In genomic region chr3:39232859-39233258, GRCh38 we compare ENCODE assay signal across 37 cellular contexts. TPM values are rescaled to one million over a fixed set of nuclear protein-coding genes. Genes with fewer than 3 reads are reported as not detected.
DNase-seq lines count a peak whose midpoint lies in the region; ATAC-seq and TF ChIP-seq lines count a peak whose summit lies in the region.
"Had no signal": no experiment of that assay in that cellular context is flagged by ENCODE, and none has a peak within 500 bp of the region (broad histone marks: within the 10 kb centered on the region; RNA-seq: fewer than 3 reads in every experiment).

No MANE protein-coding gene starts in this region.

- H3K27me3 ChIP-seq in cardiac muscle cell = no peaks in the 10 kb centered on the region

- DNase-seq in Right ventricle myocardium inferior (ENCODE audit: missing footprints) = no peak
- no peak for DNase-seq in cardiac septum (ENCODE audit: low spot score)
- DNase-seq in SKM-1 (lab: John Stamatoyannopoulos, UW; ENCODE audit: unreplicated experiment) = peak; percentile 13
- peak in 1 of 2 donors; percentile 69 for DNase-seq in cardiac muscle cell (ENCODE audit: low read depth in 1 of 2, low spot score in 1 of 2)
- peak; percentile 28 for DNase-seq in pons (ENCODE audit: low spot score)
- DNase-seq in NCI-H510A treated with DMSO at 0.1 percent for 48 hours (lab: John Stamatoyannopoulos, UW) = no peak
- DNase-seq in cortex of kidney (lab: John Stamatoyannopoulos, UW) = no peak
- DNase-seq: activated CD4-positive, alpha-beta T cell treated with anti-CD3 and anti-CD28 coated beads, Interleukin-2, amount 50 U/mL, for 48 hours; activated CD8-positive, alpha-beta memory T cell treated with anti-CD3 and anti-CD28 coated beads, Interleukin-2, amount 50 U/mL, for 4 hours; activated naive CD4-positive, alpha-beta T cell treated with anti-CD3 and anti-CD28 coated beads, Interleukin-2, amount 10 ng/mL, durations not matched to agents 7 days and 5 days; amniotic stem cell; BE2C; brain microvascular endothelial cell; COR-L47; DND-41; effector CD8-positive, alpha-beta T cell; glutamatergic neuron; GM23248; HFFc6; kidney; lower lobe of right lung; NCI-H1417; NCI-H2029 treated with DMSO at 0.1 percent for 48 hours; NCI-H446; PC-9; retina; SHP77; spleen; stimulated activated CD4-positive, alpha-beta T cell treated with anti-CD3 and anti-CD28 coated beads, Interleukin-4, amount 100 ng/mL, for 24 hours; substantia nigra; SW 1271; T1000 had no signal

- no peak overlapping the region for H3K4me3 ChIP-seq in cardiac muscle cell
- H3K4me3 ChIP-seq: GM23248, lower lobe of right lung, PC-9, spleen had no signal

- H3K9me3 ChIP-seq in cardiac muscle cell (ENCODE audit: low read depth) = no peaks in the 10 kb centered on the region
- H3K9me3 ChIP-seq: BE2C, lower lobe of right lung, spleen had no signal

- ATAC-seq in Right ventricle myocardium inferior (peak; percentile 76), HG03520 (IDR thresholded peaks at IDR 0.05; ENCODE audit: unreplicated experiment) (no peak)
- ATAC-seq: activated CD4-positive, CD25-positive, alpha-beta regulatory T cell treated with anti-CD3 and anti-CD28 coated beads, Interleukin-2, amount 50 U/mL, for 24 hours; lower lobe of right lung; stimulated activated memory B cell treated with anti-CD40 and anti-IgM and Interleukin-4, amounts not matched to agents 10 μg/mL and 1 μg/mL and 100 μg/mL, for 72 hours had no signal

- no peaks in the 10 kb centered on the region for H3K36me3 ChIP-seq in cardiac muscle cell
- H3K36me3 ChIP-seq: BE2C, brain microvascular endothelial cell, lower lobe of right lung, spleen had no signal

- intact Hi-C loops in Right ventricle myocardium inferior (cut with DNase I) = no loop called here
- intact Hi-C loops in cardiac septum (cut with DNase I) = no loop called here

- no peak for TF ChIP-seq CTCF in cardiac muscle cell (IDR thresholded peaks at IDR 0.05; ENCODE audit: low read depth, low read length)

- peak overlapping the region; percentile 82 for H3K27ac ChIP-seq in cardiac muscle cell
- H3K27ac ChIP-seq: brain microvascular endothelial cell, GM23248, lower lobe of right lung, PC-9 had no signal

- H3K4me1 ChIP-seq in cardiac muscle cell (ENCODE audit: low read depth) = peaks cover 49% of the 10 kb centered on the region
- H3K4me1 ChIP-seq: BE2C, lower lobe of right lung had no signal

RNA-seq across cellular contexts. Expression of gene XIRP1, which starts 40.5 kb away (rescaled TPM):
- total RNA-seq in Right ventricle myocardium inferior = 317 TPM
- 1,123 TPM for total RNA-seq in cardiac septum
- 195 and 315 TPM in 2 replicates for total RNA-seq in cardiac muscle cell
- polyA plus RNA-seq in cardiac muscle cell = 136 and 199 TPM in 2 replicates
- total RNA-seq: GM23248, HFFc6, lower lobe of right lung, osteocyte, PC-9 had no signal
- polyA plus RNA-seq: GM23248 had no signal

RNA-seq across cellular contexts. Expression of gene CX3CR1, which starts 47.0 kb away (rescaled TPM):
- 2.1 TPM for total RNA-seq in Right ventricle myocardium inferior
- 1.3 TPM for total RNA-seq in cardiac septum
- 0.48 and 0.56 TPM in 2 replicates for total RNA-seq in cardiac muscle cell
- 1.4 and 2.6 TPM in 2 replicates for polyA plus RNA-seq in cardiac muscle cell
- total RNA-seq: epithelial cell of proximal tubule, GM23248, HFFc6, osteocyte, PC-9 had no signal
- polyA plus RNA-seq: GM23248 had no signal

Comparison
In these comparisons a context has a peak if more than half of its experiments do, and no peak if none do; other contexts are left out.
1. DNase-seq: peak in SKM-1 (single experiment) and pons (single experiment); none in Right ventricle myocardium inferior (single experiment), cardiac septum (single experiment), NCI-H510A treated with DMSO at 0.1 percent for 48 hours (single experiment) and cortex of kidney (single experiment).